In genomic region chr1:160578694-160579191, GRCh38 we compare ENCODE assay signal across 2 cellular contexts.
TF ChIP-seq lines count a peak whose summit lies in the region.

No MANE protein-coding gene starts in this region.

TF ChIP-seq in endothelial cell of umbilical vein, 7 proteins besides CTCF, POLR2A, EP300 and RAD21 (continued from another document):
- no peak for TF ChIP-seq POLR2AphosphoS5 (IDR thresholded peaks at IDR 0.05; ENCODE audit: insufficient read depth, low read depth, low read length)
- TF ChIP-seq EZH2 (IDR thresholded peaks at IDR 0.05; ENCODE audit: borderline replicate concordance, low read depth, low read length, severe bottlenecking), result no peak

TF ChIP-seq in WTC11, 78 proteins besides CTCF, POLR2A, EP300 and RAD21 (continued from another document):
- TF ChIP-seq JAZF1 (CRISPR knock-in tag; IDR thresholded peaks at IDR 0.05) (no peak), RORB (CRISPR knock-in tag; IDR thresholded peaks at IDR 0.05) (no peak), MXD4 (CRISPR knock-in tag; IDR thresholded peaks at IDR 0.05; ENCODE audit: borderline replicate concordance) (no peak), USF1 (CRISPR knock-in tag; IDR thresholded peaks at IDR 0.05) (no peak), ZMAT4 (CRISPR knock-in tag; IDR thresholded peaks at IDR 0.05) (no peak), PRDM15 (CRISPR knock-in tag; IDR thresholded peaks at IDR 0.05) (no peak), ZNF416 (CRISPR knock-in tag; IDR thresholded peaks at IDR 0.05) (no peak), MLX (CRISPR knock-in tag; IDR thresholded peaks at IDR 0.05) (no peak), FOXJ3 (CRISPR knock-in tag; IDR thresholded peaks at IDR 0.05; ENCODE audit: borderline replicate concordance) (no peak), SOX15 (CRISPR knock-in tag; IDR thresholded peaks at IDR 0.05) (no peak), ESRRA (CRISPR knock-in tag; IDR thresholded peaks at IDR 0.05; ENCODE audit: borderline replicate concordance) (no peak), E2F4 (CRISPR knock-in tag; IDR thresholded peaks at IDR 0.05; ENCODE audit: borderline replicate concordance, low read depth) (no peak), TEAD4 (CRISPR knock-in tag; IDR thresholded peaks at IDR 0.05) (no peak), PREB (CRISPR knock-in tag; IDR thresholded peaks at IDR 0.05; ENCODE audit: borderline replicate concordance) (no peak), TEAD1 (CRISPR knock-in tag; IDR thresholded peaks at IDR 0.05) (no peak), NFATC4 (CRISPR knock-in tag; IDR thresholded peaks at IDR 0.05) (no peak), E2F1 (CRISPR knock-in tag; IDR thresholded peaks at IDR 0.05) (no peak)
